ENCODE assay signal across 14 cellular contexts in the genomic region with DNA sequence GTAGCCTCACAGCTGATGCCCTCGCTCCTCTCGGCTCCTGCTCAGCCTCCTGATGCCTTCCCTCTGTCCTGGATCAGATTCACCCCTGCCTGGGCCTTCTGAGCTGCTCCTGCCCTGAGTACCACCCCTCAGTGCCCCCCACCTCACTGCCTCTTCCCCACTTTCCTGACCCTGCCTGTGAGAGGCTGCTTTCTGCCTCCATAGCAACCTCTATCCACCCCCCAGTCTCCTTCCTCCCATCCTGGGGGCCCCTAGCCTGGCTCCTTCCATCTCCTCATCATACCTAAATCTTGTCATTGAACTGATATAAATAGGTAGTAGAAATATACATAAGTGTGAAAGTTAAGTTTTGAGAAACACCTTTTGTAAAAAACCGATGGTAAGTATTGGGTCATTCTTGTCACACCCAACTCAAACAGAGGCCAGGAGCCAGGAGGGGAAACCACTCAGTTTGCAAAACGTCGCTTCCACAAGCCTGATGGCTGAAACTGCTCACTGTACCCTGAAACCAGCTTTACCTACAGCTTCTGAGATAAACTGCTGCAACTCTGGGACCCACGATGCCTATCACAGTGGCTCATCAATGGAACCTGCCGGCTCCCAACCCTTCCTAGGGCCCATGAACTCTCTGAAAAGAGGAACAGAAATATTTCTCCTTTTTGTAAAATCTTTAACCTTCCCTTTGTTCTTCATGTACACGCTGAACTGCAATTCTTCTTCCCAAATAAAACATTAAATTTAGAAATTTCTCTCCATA. TPM values are rescaled to one million over a fixed set of nuclear protein-coding genes. Genes with fewer than 3 reads are reported as not detected.
DNase-seq lines count a peak whose midpoint lies in the region; ATAC-seq and TF ChIP-seq lines count a peak whose summit lies in the region.
"Had no signal": no experiment of that assay in that cellular context is flagged by ENCODE, and none has a peak within 500 bp of the region (broad histone marks: within the 10 kb centered on the region; RNA-seq: fewer than 3 reads in every experiment).

No MANE protein-coding gene starts in this region.

- DNase-seq in activated CD8-positive, alpha-beta memory T cell treated with anti-CD3 and anti-CD28 coated beads, Interleukin-2, amount 10 ng/mL, durations not matched to agents 7 days and 5 days: peak; percentile 69
- DNase-seq in activated CD8-positive, alpha-beta memory T cell treated with anti-CD3 and anti-CD28 coated beads, Interleukin-2, amount 50 U/mL, for 4 hours: no peak
- no peak for DNase-seq in activated naive CD8-positive, alpha-beta T cell treated with anti-CD3 and anti-CD28 coated beads for 36 hours
- peak; percentile 63 for DNase-seq in stimulated activated CD8-positive, alpha-beta memory T cell treated with anti-CD3 and anti-CD28 coated beads, Interleukin-4, amount 100 ng/mL, for 48 hours
- no peak for DNase-seq in HAP-1 (ENCODE audit: low spot score in 2 of 2)
- DNase-seq: activated gamma-delta T cell treated with Interleukin-2 at 50 U/mL for 16 hours, NCI-H446, SHP77 treated with DMSO at 0.1 percent for 48 hours had no signal

- CTCF ChIA-PET in activated CD8-positive, alpha-beta memory T cell treated with anti-CD3 and anti-CD28 coated beads, Interleukin-2, amount 10 ng/mL, durations not matched to agents 7 days and 5 days (lab: Charles Lee): interaction anchor here (1.1 to 4.6 kb wide), 3 partner anchors 13 to 222 kb away, joined by 3 to 17 read pairs (median 5); no protein-coding TSS in a partner anchor

- H3K27me3 Mint-ChIP-seq in activated CD8-positive, alpha-beta memory T cell treated with anti-CD3 and anti-CD28 coated beads, Interleukin-2, amount 10 ng/mL, durations not matched to agents 7 days and 5 days: no peaks in the 10 kb centered on the region
- H3K27me3 Mint-ChIP-seq in activated naive CD8-positive, alpha-beta T cell treated with anti-CD3 and anti-CD28 coated beads for 36 hours: no peaks in the 10 kb centered on the region
- H3K27me3 Mint-ChIP-seq: type B pancreatic cell had no signal

- peaks cover 95% of the 10 kb centered on the region for H3K4me1 Mint-ChIP-seq in activated CD8-positive, alpha-beta memory T cell treated with anti-CD3 and anti-CD28 coated beads, Interleukin-2, amount 10 ng/mL, durations not matched to agents 7 days and 5 days
- H3K4me1 Mint-ChIP-seq in activated naive CD8-positive, alpha-beta T cell treated with anti-CD3 and anti-CD28 coated beads for 36 hours: peaks cover 77% of the 10 kb centered on the region

- H3K36me3 ChIP-seq in OCI-LY3 (replicated peaks; ENCODE audit: low read depth, low read length) (no peaks in the 10 kb centered on the region), HAP-1 (replicated peaks) (no peaks in the 10 kb centered on the region)
- H3K36me3 ChIP-seq: right lobe of liver had no signal

- H3K27ac Mint-ChIP-seq in activated CD8-positive, alpha-beta memory T cell treated with anti-CD3 and anti-CD28 coated beads, Interleukin-2, amount 10 ng/mL, durations not matched to agents 7 days and 5 days: peak overlapping the region; percentile 99
- H3K27ac Mint-ChIP-seq in activated naive CD8-positive, alpha-beta T cell treated with anti-CD3 and anti-CD28 coated beads for 36 hours: peak overlapping the region; percentile 96
- H3K27ac Mint-ChIP-seq: type B pancreatic cell had no signal

- H3K9me3 ChIP-seq in OCI-LY3 (ENCODE audit: insufficient read depth, low read length): no peaks in the 10 kb centered on the region
- H3K9me3 ChIP-seq in HAP-1: no peaks in the 10 kb centered on the region
- H3K9me3 ChIP-seq: right lobe of liver had no signal

- peak overlapping the region; percentile 22; the same call in 1 of the 2 replicates for H2AFZ ChIP-seq in OCI-LY3 (ENCODE audit: low read depth, low read length)

- H3K9me3 Mint-ChIP-seq in activated CD8-positive, alpha-beta memory T cell treated with anti-CD3 and anti-CD28 coated beads, Interleukin-2, amount 10 ng/mL, durations not matched to agents 7 days and 5 days (ENCODE audit: low read depth): no peaks in the 10 kb centered on the region
- H3K9me3 Mint-ChIP-seq in activated naive CD8-positive, alpha-beta T cell treated with anti-CD3 and anti-CD28 coated beads for 36 hours: no peaks in the 10 kb centered on the region
- H3K9me3 Mint-ChIP-seq: type B pancreatic cell had no signal

- H3K27me3 ChIP-seq in OCI-LY3 (ENCODE audit: low read depth, low read length) (peaks cover 12% of the 10 kb centered on the region), HAP-1 (ENCODE audit: low read depth) (no peaks in the 10 kb centered on the region)
- H3K27me3 ChIP-seq: right lobe of liver had no signal

- H3K9ac ChIP-seq in OCI-LY3 (ENCODE audit: low read length): no peak overlapping the region

- TF ChIP-seq CTCF in OCI-LY3 (IDR thresholded peaks at IDR 0.05; ENCODE audit: low read depth, low read length): no peak

- no peak for ATAC-seq in activated CD8-positive, alpha-beta memory T cell treated with anti-CD3 and anti-CD28 coated beads, Interleukin-2, amount 10 ng/mL, durations not matched to agents 7 days and 5 days
- ATAC-seq in GM18858 (IDR thresholded peaks at IDR 0.05; ENCODE audit: unreplicated experiment) (no peak), HG03139 (IDR thresholded peaks at IDR 0.05; ENCODE audit: unreplicated experiment) (no peak)
- ATAC-seq: right lobe of liver had no signal

- peak overlapping the region; percentile 32 for H3K4me2 ChIP-seq in OCI-LY3 (ENCODE audit: low read length)

- no peaks in the 10 kb centered on the region for H4K20me1 ChIP-seq in OCI-LY3 (ENCODE audit: insufficient read depth, low read length)

- in situ Hi-C loops in HAP-1 (cut with MboI; ENCODE audit: low sequenced_read_pairs): no loop called here

- H3K79me2 ChIP-seq in OCI-LY3 (ENCODE audit: low read length): no peaks in the 10 kb centered on the region

- no peak overlapping the region for H3K27ac ChIP-seq in OCI-LY3 (ENCODE audit: low read length)
- H3K27ac ChIP-seq: right lobe of liver had no signal

- peaks cover 16% of the 10 kb centered on the region for H3K4me1 ChIP-seq in OCI-LY3 (ENCODE audit: low read length)
- peaks cover 4% of the 10 kb centered on the region for H3K4me1 ChIP-seq in HAP-1
- H3K4me1 ChIP-seq: right lobe of liver had no signal

- peak overlapping the region; percentile 66 for H3K4me3 Mint-ChIP-seq in activated CD8-positive, alpha-beta memory T cell treated with anti-CD3 and anti-CD28 coated beads, Interleukin-2, amount 10 ng/mL, durations not matched to agents 7 days and 5 days
- peak overlapping the region; percentile 1 for H3K4me3 Mint-ChIP-seq in activated naive CD8-positive, alpha-beta T cell treated with anti-CD3 and anti-CD28 coated beads for 36 hours
- H3K4me3 Mint-ChIP-seq: type B pancreatic cell had no signal

- H3K36me3 Mint-ChIP-seq in activated CD8-positive, alpha-beta memory T cell treated with anti-CD3 and anti-CD28 coated beads, Interleukin-2, amount 10 ng/mL, durations not matched to agents 7 days and 5 days: peaks cover 7% of the 10 kb centered on the region
- H3K36me3 Mint-ChIP-seq in activated naive CD8-positive, alpha-beta T cell treated with anti-CD3 and anti-CD28 coated beads for 36 hours: peaks cover 3% of the 10 kb centered on the region
- H3K36me3 Mint-ChIP-seq: type B pancreatic cell had no signal

- no peak overlapping the region for H3K4me3 ChIP-seq in OCI-LY3 (ENCODE audit: low read length)
- H3K4me3 ChIP-seq in HAP-1: no peak overlapping the region
- H3K4me3 ChIP-seq: right lobe of liver had no signal

RNA-seq across cellular contexts. Expression of a gene that starts 4.8 kb away (rescaled TPM):
- total RNA-seq in activated CD8-positive, alpha-beta memory T cell treated with anti-CD3 and anti-CD28 coated beads, Interleukin-2, amount 10 ng/mL, durations not matched to agents 7 days and 5 days: 100 to 1,000 TPM in 1 of 2 experiments, 10 to 100 TPM in 1; 67.0 to 137 TPM
- 1 to 10 TPM; 4.3 to 5.3 TPM for total RNA-seq in activated naive CD8-positive, alpha-beta T cell treated with anti-CD3 and anti-CD28 coated beads for 36 hours
- total RNA-seq: cerebellum had no signal

RNA-seq across cellular contexts. Expression of a gene that starts 15.2 kb away (rescaled TPM):
- 100 to 1,000 TPM; 146 to 196 TPM for total RNA-seq in activated CD8-positive, alpha-beta memory T cell treated with anti-CD3 and anti-CD28 coated beads, Interleukin-2, amount 10 ng/mL, durations not matched to agents 7 days and 5 days
- 10 to 100 TPM; 44.2 to 44.3 TPM for total RNA-seq in activated naive CD8-positive, alpha-beta T cell treated with anti-CD3 and anti-CD28 coated beads for 36 hours

RNA-seq across cellular contexts. Expression of a gene that starts 51.6 kb away (rescaled TPM):
- 10 to 100 TPM; 39.8 to 58.0 TPM for total RNA-seq in activated CD8-positive, alpha-beta memory T cell treated with anti-CD3 and anti-CD28 coated beads, Interleukin-2, amount 10 ng/mL, durations not matched to agents 7 days and 5 days
- total RNA-seq in activated naive CD8-positive, alpha-beta T cell treated with anti-CD3 and anti-CD28 coated beads for 36 hours: 10 to 100 TPM; 19.4 to 20.4 TPM

Comparison
In these comparisons a context has a peak if more than half of its experiments do, and no peak if none do; other contexts are left out.
1. DNase-seq: peak in activated CD8-positive, alpha-beta memory T cell treated with anti-CD3 and anti-CD28 coated beads, Interleukin-2, amount 10 ng/mL, durations not matched to agents 7 days and 5 days (single experiment) and stimulated activated CD8-positive, alpha-beta memory T cell treated with anti-CD3 and anti-CD28 coated beads, Interleukin-4, amount 100 ng/mL, for 48 hours (single experiment); none in activated CD8-positive, alpha-beta memory T cell treated with anti-CD3 and anti-CD28 coated beads, Interleukin-2, amount 50 U/mL, for 4 hours (single experiment), activated naive CD8-positive, alpha-beta T cell treated with anti-CD3 and anti-CD28 coated beads for 36 hours (single experiment) and HAP-1 (0 of 2).
2. RNA of a gene that starts 4.8 kb away (total RNA-seq): 67.0 to 137 TPM in activated CD8-positive, alpha-beta memory T cell treated with anti-CD3 and anti-CD28 coated beads, Interleukin-2, amount 10 ng/mL, durations not matched to agents 7 days and 5 days; 4.3 to 5.3 TPM in activated naive CD8-positive, alpha-beta T cell treated with anti-CD3 and anti-CD28 coated beads for 36 hours; every median in the first group is over 10 times any median in the second.